Comparison of ENCODE assay signal across 1 cellular context in the genomic region with DNA sequence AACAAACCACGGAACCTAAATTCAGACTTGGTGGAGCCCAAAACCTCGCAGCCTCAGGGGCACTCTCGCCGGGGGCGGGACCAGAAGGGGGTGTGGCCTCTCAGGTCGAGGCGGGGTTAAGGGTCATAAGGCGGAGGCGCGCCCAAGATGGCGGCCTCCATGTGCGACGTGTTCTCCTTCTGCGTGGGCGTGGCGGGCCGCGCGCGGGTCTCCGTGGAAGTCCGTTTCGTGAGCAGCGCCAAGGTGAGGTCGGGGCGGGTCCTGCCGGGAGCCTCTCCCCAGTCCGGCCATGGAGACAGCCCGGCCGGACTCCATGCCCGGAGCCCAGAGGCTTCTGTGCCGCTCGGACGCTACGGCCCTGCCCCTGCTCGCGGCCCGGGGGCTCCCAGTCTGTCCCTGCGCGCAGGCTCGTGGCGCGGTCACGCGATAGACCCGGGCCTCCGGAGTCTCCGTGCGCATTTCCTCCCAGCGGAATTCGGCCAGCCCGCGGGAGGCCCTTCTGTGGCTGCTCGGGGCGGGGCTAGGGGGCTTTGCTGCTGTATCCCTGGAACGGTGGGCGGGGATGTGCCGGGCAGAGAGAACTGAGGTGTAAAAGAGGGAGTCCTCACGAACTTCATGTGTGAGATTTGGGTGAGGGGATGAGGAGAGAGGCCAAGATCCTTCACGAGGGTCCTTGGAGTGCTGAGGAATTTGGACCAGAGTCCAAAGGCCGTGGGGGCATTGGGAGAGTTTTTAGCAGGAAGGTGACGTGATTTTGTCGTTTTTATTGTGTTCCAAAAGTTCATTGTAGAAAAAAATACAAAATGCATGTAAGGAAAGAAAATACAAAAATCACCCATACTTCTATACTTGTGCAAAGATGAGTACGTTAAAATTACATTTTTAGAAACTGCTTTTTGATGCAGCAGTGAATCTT.
TF ChIP-seq lines count a peak whose summit lies in the region.

SMYD5 (plus strand) TSS at position 126 of the 916 bp plus-strand sequence; CDS start at position 148, 22 bp downstream.

TF ChIP-seq in K562, 482 proteins besides CTCF, POLR2A, EP300 and RAD21 (continued from another document and continues in another):
- TF ChIP-seq, protein P1, sequence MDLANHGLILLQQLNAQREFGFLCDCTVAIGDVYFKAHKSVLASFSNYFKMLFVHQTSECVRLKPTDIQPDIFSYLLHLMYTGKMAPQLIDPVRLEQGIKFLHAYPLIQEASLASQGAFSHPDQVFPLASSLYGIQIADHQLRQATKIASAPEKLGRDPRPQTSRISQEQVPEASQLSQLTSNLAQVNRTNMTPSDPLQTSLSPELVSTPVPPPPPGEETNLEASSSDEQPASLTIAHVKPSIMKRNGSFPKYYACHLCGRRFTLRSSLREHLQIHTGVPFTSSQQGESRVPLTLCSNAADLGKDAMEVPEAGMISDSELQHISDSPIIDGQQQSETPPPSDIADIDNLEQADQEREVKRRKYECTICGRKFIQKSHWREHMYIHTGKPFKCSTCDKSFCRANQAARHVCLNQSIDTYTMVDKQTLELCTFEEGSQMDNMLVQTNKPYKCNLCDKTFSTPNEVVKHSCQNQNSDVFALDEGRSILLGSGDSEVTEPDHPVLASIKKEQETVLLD (IDR thresholded peaks at IDR 0.05), result peak; percentile 8; the same call in 1 of the 2 replicates
- TF ChIP-seq HES1 (IDR thresholded peaks at IDR 0.05; ENCODE audit: low read depth), result no peak
- peak in 1 of 2 experiments; percentile 39; a peak in 1 of 4 replicates for TF ChIP-seq ZNF639 (CRISPR knock-in tag; conservative IDR thresholded peaks at IDR 0.05 in 1 of 2, IDR thresholded peaks at IDR 0.05 in 1 of 2)
- TF ChIP-seq SNRNP70 (optimal IDR thresholded peaks at IDR 0.05; ENCODE audit: low read depth, low read length), result no peak
- TF ChIP-seq MEIS2 (IDR thresholded peaks at IDR 0.05; ENCODE audit: partially characterized antibody), result no peak
- TF ChIP-seq, protein P2, sequence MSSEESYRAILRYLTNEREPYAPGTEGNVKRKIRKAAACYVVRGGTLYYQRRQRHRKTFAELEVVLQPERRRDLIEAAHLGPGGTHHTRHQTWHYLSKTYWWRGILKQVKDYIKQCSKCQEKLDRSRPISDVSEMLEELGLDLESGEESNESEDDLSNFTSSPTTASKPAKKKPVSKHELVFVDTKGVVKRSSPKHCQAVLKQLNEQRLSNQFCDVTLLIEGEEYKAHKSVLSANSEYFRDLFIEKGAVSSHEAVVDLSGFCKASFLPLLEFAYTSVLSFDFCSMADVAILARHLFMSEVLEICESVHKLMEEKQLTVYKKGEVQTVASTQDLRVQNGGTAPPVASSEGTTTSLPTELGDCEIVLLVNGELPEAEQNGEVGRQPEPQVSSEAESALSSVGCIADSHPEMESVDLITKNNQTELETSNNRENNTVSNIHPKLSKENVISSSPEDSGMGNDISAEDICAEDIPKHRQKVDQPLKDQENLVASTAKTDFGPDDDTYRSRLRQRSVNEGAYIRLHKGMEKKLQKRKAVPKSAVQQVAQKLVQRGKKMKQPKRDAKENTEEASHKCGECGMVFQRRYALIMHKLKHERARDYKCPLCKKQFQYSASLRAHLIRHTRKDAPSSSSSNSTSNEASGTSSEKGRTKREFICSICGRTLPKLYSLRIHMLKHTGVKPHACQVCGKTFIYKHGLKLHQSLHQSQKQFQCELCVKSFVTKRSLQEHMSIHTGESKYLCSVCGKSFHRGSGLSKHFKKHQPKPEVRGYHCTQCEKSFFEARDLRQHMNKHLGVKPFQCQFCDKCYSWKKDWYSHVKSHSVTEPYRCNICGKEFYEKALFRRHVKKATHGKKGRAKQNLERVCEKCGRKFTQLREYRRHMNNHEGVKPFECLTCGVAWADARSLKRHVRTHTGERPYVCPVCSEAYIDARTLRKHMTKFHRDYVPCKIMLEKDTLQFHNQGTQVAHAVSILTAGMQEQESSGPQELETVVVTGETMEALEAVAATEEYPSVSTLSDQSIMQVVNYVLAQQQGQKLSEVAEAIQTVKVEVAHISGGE (CRISPR knock-in tag; IDR thresholded peaks at IDR 0.05), result peak in 1 of 3 experiments; percentile 39; a peak in 1 of 6 replicates
- TF ChIP-seq RFX5 (IDR thresholded peaks at IDR 0.05; ENCODE audit: low read depth, low read length), result no peak
- TF ChIP-seq ZBTB7A (IDR thresholded peaks at IDR 0.05; ENCODE audit: borderline replicate concordance, control insufficient read depth, low read depth, low read length), result 0 out of 2 replicates have a peak, but pooled peaks have one; percentile 62
- TF ChIP-seq, protein P3, sequence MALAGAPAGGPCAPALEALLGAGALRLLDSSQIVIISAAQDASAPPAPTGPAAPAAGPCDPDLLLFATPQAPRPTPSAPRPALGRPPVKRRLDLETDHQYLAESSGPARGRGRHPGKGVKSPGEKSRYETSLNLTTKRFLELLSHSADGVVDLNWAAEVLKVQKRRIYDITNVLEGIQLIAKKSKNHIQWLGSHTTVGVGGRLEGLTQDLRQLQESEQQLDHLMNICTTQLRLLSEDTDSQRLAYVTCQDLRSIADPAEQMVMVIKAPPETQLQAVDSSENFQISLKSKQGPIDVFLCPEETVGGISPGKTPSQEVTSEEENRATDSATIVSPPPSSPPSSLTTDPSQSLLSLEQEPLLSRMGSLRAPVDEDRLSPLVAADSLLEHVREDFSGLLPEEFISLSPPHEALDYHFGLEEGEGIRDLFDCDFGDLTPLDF (CRISPR knock-in tag; IDR thresholded peaks at IDR 0.05), result 0 out of 2 replicates have a peak, but pooled peaks have one; percentile 45
- 0 out of 2 replicates have a peak, but pooled peaks have one; percentile 44 for TF ChIP-seq PML (IDR thresholded peaks at IDR 0.05; ENCODE audit: low read length)
- TF ChIP-seq, protein P4, sequence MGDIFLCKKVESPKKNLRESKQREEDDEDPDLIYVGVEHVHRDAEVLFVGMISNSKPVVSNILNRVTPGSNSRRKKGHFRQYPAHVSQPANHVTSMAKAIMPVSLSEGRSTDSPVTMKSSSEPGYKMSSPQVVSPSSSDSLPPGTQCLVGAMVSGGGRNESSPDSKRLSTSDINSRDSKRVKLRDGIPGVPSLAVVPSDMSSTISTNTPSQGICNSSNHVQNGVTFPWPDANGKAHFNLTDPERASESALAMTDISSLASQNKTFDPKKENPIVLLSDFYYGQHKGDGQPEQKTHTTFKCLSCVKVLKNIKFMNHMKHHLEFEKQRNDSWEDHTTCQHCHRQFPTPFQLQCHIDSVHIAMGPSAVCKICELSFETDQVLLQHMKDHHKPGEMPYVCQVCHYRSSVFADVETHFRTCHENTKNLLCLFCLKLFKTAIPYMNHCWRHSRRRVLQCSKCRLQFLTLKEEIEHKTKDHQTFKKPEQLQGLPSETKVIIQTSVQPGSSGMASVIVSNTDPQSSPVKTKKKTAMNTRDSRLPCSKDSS (IDR thresholded peaks at IDR 0.05; ENCODE audit: low read depth, partially characterized antibody), result no peak
- TF ChIP-seq SIRT6 (IDR thresholded peaks at IDR 0.05; ENCODE audit: low read depth, low read length), result no peak
- TF ChIP-seq EP400 (IDR thresholded peaks at IDR 0.05), result peak; percentile 98
- TF ChIP-seq E2F5 (CRISPR knock-in tag; IDR thresholded peaks at IDR 0.05), result no peak
- TF ChIP-seq KLF1 (tag; IDR thresholded peaks at IDR 0.05), result peak; percentile 79; the same call in 1 of the 2 replicates
- TF ChIP-seq SIN3B (IDR thresholded peaks at IDR 0.05; ENCODE audit: low read depth), result peak; percentile 73
- no peak for TF ChIP-seq CREBBP (IDR thresholded peaks at IDR 0.05; ENCODE audit: low read depth, low read length)
- TF ChIP-seq NCOA1 (IDR thresholded peaks at IDR 0.05; ENCODE audit: low read depth), result no peak
- no peak for TF ChIP-seq ZNF384 (IDR thresholded peaks at IDR 0.05; ENCODE audit: low read depth, low read length)
- peak; percentile 97 to 98 (median 97) for TF ChIP-seq YY1 (IDR thresholded peaks at IDR 0.05; ENCODE audit: borderline replicate concordance in 1 of 3, control insufficient read depth in 1 of 3, extremely low read depth in 1 of 3, insufficient read depth in 3 of 3, insufficient read length in 1 of 3, insufficient replicate concordance in 2 of 3, low read depth in 1 of 3, low read length in 2 of 3)
- no peak for TF ChIP-seq POLR2B (IDR thresholded peaks at IDR 0.05; ENCODE audit: low read depth, partially characterized antibody)
- no peak for TF ChIP-seq TSHZ1 (CRISPR knock-in tag; IDR thresholded peaks at IDR 0.05)
- TF ChIP-seq, protein P5, sequence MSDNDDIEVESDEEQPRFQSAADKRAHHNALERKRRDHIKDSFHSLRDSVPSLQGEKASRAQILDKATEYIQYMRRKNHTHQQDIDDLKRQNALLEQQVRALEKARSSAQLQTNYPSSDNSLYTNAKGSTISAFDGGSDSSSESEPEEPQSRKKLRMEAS (CRISPR knock-in tag; IDR thresholded peaks at IDR 0.05), result peak; percentile 95
- TF ChIP-seq ZNF277 (CRISPR knock-in tag; IDR thresholded peaks at IDR 0.05; ENCODE audit: borderline replicate concordance), result no peak
- no peak for TF ChIP-seq CEBPZ (IDR thresholded peaks at IDR 0.05; ENCODE audit: borderline replicate concordance, low read depth, low read length)
- TF ChIP-seq ZNF79 (CRISPR knock-in tag; IDR thresholded peaks at IDR 0.05; ENCODE audit: low read depth), result no peak
